In genomic region chr5:2496126-2496525, GRCh38 we compare ENCODE assay signal across 23 cellular contexts.
"Had no signal": no experiment of that assay in that cellular context is flagged by ENCODE, and none has a peak within 500 bp of the region (broad histone marks: within the 10 kb centered on the region; RNA-seq: fewer than 3 reads in every experiment).

No MANE protein-coding gene starts in this region.

- H3K27ac Mint-ChIP-seq: dendritic cell treated with granulocyte-macrophage colony-stimulating factor and Interleukin-4, amounts not matched to agents 40 ng/mL and 50 ng/mL, for 4 days; effector memory CD8-positive, alpha-beta T cell; mesothelial cell of epicardium; naive B cell had no signal

- H3K27me3 ChIP-seq: colonic mucosa, esophagus squamous epithelium, gastrocnemius medialis, heart right ventricle had no signal

- H3K4me3 Mint-ChIP-seq: dendritic cell treated with granulocyte-macrophage colony-stimulating factor and Interleukin-4, amounts not matched to agents 40 ng/mL and 50 ng/mL, for 4 days; effector memory CD8-positive, alpha-beta T cell; mesothelial cell of epicardium; naive B cell had no signal

- FAIRE-seq: endothelial cell of umbilical vein, islet of Langerhans, keratinocyte had no signal

- ATAC-seq: effector memory CD8-positive, alpha-beta T cell; gastrocnemius medialis; heart right ventricle; left cardiac atrium; left lung; left ventricle myocardium superior; lower lobe of right lung; mucosa of descending colon had no signal

- H3K36me3 Mint-ChIP-seq: mesothelial cell of epicardium, naive B cell had no signal

- H3K4me3 ChIP-seq: colonic mucosa, esophagus squamous epithelium, gastrocnemius medialis, heart right ventricle, left lung, lower lobe of right lung, mucosa of descending colon had no signal

- H3K36me3 ChIP-seq: colonic mucosa, esophagus squamous epithelium, gastrocnemius medialis, heart right ventricle, left lung, lower lobe of right lung had no signal

- DNase-seq: colonic mucosa; cortex of kidney; effector CD8-positive, alpha-beta T cell; effector memory CD8-positive, alpha-beta T cell; esophagus squamous epithelium; foreskin fibroblast; foreskin melanocyte; gastrocnemius medialis; glutamatergic neuron; heart right ventricle; hippocampal formation; left cardiac atrium; left lung; left ventricle myocardium superior; lower lobe of right lung; mesenchymal stem cell; mucosa of descending colon; naive B cell had no signal

- H3K4me1 ChIP-seq: colonic mucosa, esophagus squamous epithelium, gastrocnemius medialis, heart right ventricle, left lung, lower lobe of right lung had no signal

- H3K27me3 Mint-ChIP-seq: dendritic cell treated with granulocyte-macrophage colony-stimulating factor and Interleukin-4, amounts not matched to agents 40 ng/mL and 50 ng/mL, for 4 days; effector memory CD8-positive, alpha-beta T cell; naive B cell had no signal

- H3K4me1 Mint-ChIP-seq: mesothelial cell of epicardium, naive B cell had no signal

- H3K27ac ChIP-seq: colonic mucosa, esophagus squamous epithelium, gastrocnemius medialis, heart right ventricle, left lung, lower lobe of right lung had no signal

- H3K9me3 ChIP-seq: colonic mucosa had no signal
